ENCODE assay signal across 8 cellular contexts in the genomic region with DNA sequence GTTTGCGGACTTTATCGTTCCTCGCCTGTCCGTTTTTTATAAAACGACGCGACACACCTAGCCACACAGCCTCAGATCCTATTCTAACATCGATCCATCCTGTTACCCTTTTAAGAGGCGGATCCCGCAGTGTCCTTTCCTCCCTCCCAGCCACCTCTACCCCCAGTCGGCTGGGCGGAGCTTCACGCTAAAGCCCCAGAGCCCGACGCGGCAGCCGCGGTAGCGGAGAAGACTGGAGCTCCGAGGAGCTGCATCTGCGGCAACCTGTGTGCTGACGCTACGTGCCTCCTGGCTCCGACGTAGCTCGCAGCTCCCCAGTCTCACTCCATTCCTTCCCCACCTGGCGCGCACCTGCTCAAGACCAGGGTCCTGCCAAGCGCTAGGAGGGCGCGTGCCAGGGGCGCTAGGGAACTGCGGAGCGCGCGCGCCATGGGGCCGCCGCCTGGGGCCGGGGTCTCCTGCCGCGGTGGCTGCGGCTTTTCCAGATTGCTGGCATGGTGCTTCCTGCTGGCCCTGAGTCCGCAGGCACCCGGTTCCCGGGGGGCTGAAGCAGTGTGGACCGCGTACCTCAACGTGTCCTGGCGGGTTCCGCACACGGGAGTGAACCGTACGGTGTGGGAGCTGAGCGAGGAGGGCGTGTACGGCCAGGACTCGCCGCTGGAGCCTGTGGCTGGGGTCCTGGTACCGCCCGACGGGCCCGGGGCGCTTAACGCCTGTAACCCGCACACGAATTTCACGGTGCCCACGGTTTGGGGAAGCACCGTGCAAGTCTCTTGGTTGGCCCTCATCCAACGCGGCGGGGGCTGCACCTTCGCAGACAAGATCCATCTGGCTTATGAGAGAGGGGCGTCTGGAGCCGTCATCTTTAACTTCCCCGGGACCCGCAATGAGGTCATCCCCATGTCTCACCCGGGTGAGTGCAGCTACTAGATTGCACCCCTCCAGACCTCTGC. TPM values are rescaled to one million over a fixed set of nuclear protein-coding genes. Genes with fewer than 3 reads are reported as not detected.
A peak's percentile ranks its signal among the peaks of the same experiment; 100 is the strongest.
DNase-seq lines count a peak whose midpoint lies in the region; ATAC-seq and TF ChIP-seq lines count a peak whose summit lies in the region.

A gene with protein sequence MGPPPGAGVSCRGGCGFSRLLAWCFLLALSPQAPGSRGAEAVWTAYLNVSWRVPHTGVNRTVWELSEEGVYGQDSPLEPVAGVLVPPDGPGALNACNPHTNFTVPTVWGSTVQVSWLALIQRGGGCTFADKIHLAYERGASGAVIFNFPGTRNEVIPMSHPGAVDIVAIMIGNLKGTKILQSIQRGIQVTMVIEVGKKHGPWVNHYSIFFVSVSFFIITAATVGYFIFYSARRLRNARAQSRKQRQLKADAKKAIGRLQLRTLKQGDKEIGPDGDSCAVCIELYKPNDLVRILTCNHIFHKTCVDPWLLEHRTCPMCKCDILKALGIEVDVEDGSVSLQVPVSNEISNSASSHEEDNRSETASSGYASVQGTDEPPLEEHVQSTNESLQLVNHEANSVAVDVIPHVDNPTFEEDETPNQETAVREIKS (plus strand): TSS at position 217 of the 953 bp plus-strand sequence. CDS start 213 bp downstream, at position 430.

- H3K4me1 Mint-ChIP-seq in activated naive CD8-positive, alpha-beta T cell treated with anti-CD3 and anti-CD28 coated beads for 36 hours, result peaks cover 3% of the 10 kb centered on the region

- no peaks in the 10 kb centered on the region for H3K36me3 ChIP-seq in psoas muscle (ENCODE audit: insufficient read depth in 1 of 2, low read depth in 1 of 2)

- ATAC-seq in psoas muscle (peak; percentile 85 to 92 (median 89)), GM19328 (IDR thresholded peaks at IDR 0.05; ENCODE audit: unreplicated experiment) (no peak), HG03442 (IDR thresholded peaks at IDR 0.05; ENCODE audit: unreplicated experiment) (no peak), HG03469 (IDR thresholded peaks at IDR 0.05; ENCODE audit: unreplicated experiment) (no peak)

- H3K36me3 Mint-ChIP-seq in activated naive CD8-positive, alpha-beta T cell treated with anti-CD3 and anti-CD28 coated beads for 36 hours, result no peaks in the 10 kb centered on the region

- no peaks in the 10 kb centered on the region for H3K9me3 ChIP-seq in psoas muscle

- no peak for TF ChIP-seq CTCF in psoas muscle (IDR thresholded peaks at IDR 0.05)

- DNase-seq in GM03348 (ENCODE audit: low spot score) (peak; percentile 60), NCI-H1930 (lab: John Stamatoyannopoulos, UW) (peak; percentile 9 to 16), hepatic stellate cell (ENCODE audit: low spot score) (peak; percentile 38), psoas muscle (peak; percentile 38 to 72)
- peak; percentile 31 for DNase-seq in activated naive CD8-positive, alpha-beta T cell treated with anti-CD3 and anti-CD28 coated beads for 36 hours

- H3K4me3 Mint-ChIP-seq in activated naive CD8-positive, alpha-beta T cell treated with anti-CD3 and anti-CD28 coated beads for 36 hours, result peak within 1 kb of the TSS; percentile 56

- H3K4me1 ChIP-seq in psoas muscle, result peaks cover 5% of the 10 kb centered on the region

- peak within 1 kb of the TSS; percentile 71 for H3K4me3 ChIP-seq in psoas muscle

- WGBS in psoas muscle, 3 donors, result 1 to 26% (median 2%) methylated on average over 41 to 79 of the region's 79 CpGs

- H3K9me3 Mint-ChIP-seq in activated naive CD8-positive, alpha-beta T cell treated with anti-CD3 and anti-CD28 coated beads for 36 hours, result no peaks in the 10 kb centered on the region

- H3K27me3 Mint-ChIP-seq in activated naive CD8-positive, alpha-beta T cell treated with anti-CD3 and anti-CD28 coated beads for 36 hours, result peaks cover 35% of the 10 kb centered on the region

- no peak within 1 kb of the TSS for H3K27ac Mint-ChIP-seq in activated naive CD8-positive, alpha-beta T cell treated with anti-CD3 and anti-CD28 coated beads for 36 hours

- H3K27me3 ChIP-seq in psoas muscle (ENCODE audit: insufficient read depth in 3 of 3, low read length in 2 of 3), result peaks cover 0 to 31% (median 0%) of the 10 kb centered on the region in 3 donors

- intact Hi-C loops in psoas muscle (cut with DNase I), result loop anchor here (10.0 kb wide), 2 partner anchors 178 to 1718 kb away; a partner anchor contains a TSS

- H3K27ac ChIP-seq in psoas muscle, result peak within 1 kb of the TSS; percentile 81

RNA-seq across cellular contexts. Expression of the gene that starts here (rescaled TPM):
- total RNA-seq in activated naive CD8-positive, alpha-beta T cell treated with anti-CD3 and anti-CD28 coated beads for 36 hours, result not detected
- 1 to 10 TPM; 4.3 to 7.1 (median 4.8) TPM for total RNA-seq in psoas muscle
- polyA plus RNA-seq in psoas muscle, result 1 to 10 TPM; 1.7 to 6.7 (median 2.9) TPM

Comparison
In these comparisons a context has a peak if more than half of its experiments do, and no peak if none do; other contexts are left out.
1. RNA of the gene that starts here (total RNA-seq): 4.3 to 7.1 TPM in psoas muscle; not detected in activated naive CD8-positive, alpha-beta T cell treated with anti-CD3 and anti-CD28 coated beads for 36 hours; every median in the first group is over 4 times any median in the second.
2. Peak in DNase-seq in activated naive CD8-positive, alpha-beta T cell treated with anti-CD3 and anti-CD28 coated beads for 36 hours; RNA of the gene not detected or under 1 TPM.
3. ATAC-seq: peak in psoas muscle (4 of 4); none in GM19328 (single experiment), HG03442 (single experiment) and HG03469 (single experiment).
4. Peak in every context shown above with its lines, with median percentiles within 50 percentile points of each other: DNase-seq.